10 cellular contexts compared by ENCODE assay signal in genomic region chr16:88634994-88635670, GRCh38. TPM values are rescaled to one million over a fixed set of nuclear protein-coding genes. Genes with fewer than 3 reads are reported as not detected.
A peak's percentile ranks its signal among the peaks of the same experiment; 100 is the strongest.
DNase-seq lines count a peak whose midpoint lies in the region; ATAC-seq and TF ChIP-seq lines count a peak whose summit lies in the region.
"Had no signal": no experiment of that assay in that cellular context is flagged by ENCODE, and none has a peak within 500 bp of the region (broad histone marks: within the 10 kb centered on the region; RNA-seq: fewer than 3 reads in every experiment).

No MANE protein-coding gene starts in this region.

- peaks cover 10% of the 10 kb centered on the region for H3K36me3 Mint-ChIP-seq in activated CD4-positive, alpha-beta memory T cell treated with anti-CD3 and anti-CD28 coated beads for 36 hours

- peak in 1 of 2 donors; percentile 16 for DNase-seq in heart right ventricle
- no peak for DNase-seq in left cardiac atrium
- no peak for DNase-seq in activated CD4-positive, alpha-beta memory T cell treated with anti-CD3 and anti-CD28 coated beads for 36 hours
- DNase-seq in upper lobe of left lung, result peak in 1 of 2 donors; percentile 68
- DNase-seq in PC-9, result no peak
- DNase-seq in NCI-H2227 (lab: John Stamatoyannopoulos, UW; ENCODE audit: unreplicated experiment), result no peak
- DNase-seq in kidney glomerular epithelial cell (lab: John Stamatoyannopoulos, UW), result no peak
- DNase-seq: posterior cingulate gyrus had no signal

- peak overlapping the region in 9 of 10 donors; percentile 29 to 65 (median 51) for H3K4me3 ChIP-seq in heart right ventricle
- H3K4me3 ChIP-seq in iPS-15b (ENCODE audit: low read depth, low read length), result peak overlapping the region; percentile 69
- H3K4me3 ChIP-seq in upper lobe of left lung, result peak overlapping the region in 3 of 4 donors; percentile 41 to 49 (median 46)
- H3K4me3 ChIP-seq in PC-9, result no peak overlapping the region

- no TSS peak for BruUV-seq in PC-9 (replicated peaks; lab: Mats Ljungman, UMichigan)

- peak overlapping the region; percentile 61 for H3K4me3 Mint-ChIP-seq in activated CD4-positive, alpha-beta memory T cell treated with anti-CD3 and anti-CD28 coated beads for 36 hours

- CTCF ChIA-PET in activated CD4-positive, alpha-beta memory T cell treated with anti-CD3 and anti-CD28 coated beads for 36 hours (lab: Charles Lee), result no interaction called here
- CTCF ChIA-PET in PC-9 (lab: Charles Lee), result no interaction called here

- no peak overlapping the region for H3K4me2 ChIP-seq in PC-9

- H3K9me3 ChIP-seq in heart right ventricle (no peaks in the 10 kb centered on the region), iPS-15b (ENCODE audit: control insufficient read depth, insufficient read depth, low read length) (no peaks in the 10 kb centered on the region), upper lobe of left lung (no peaks in the 10 kb centered on the region), PC-9 (ENCODE audit: insufficient read depth, low read depth) (no peaks in the 10 kb centered on the region)

- H4K20me1 ChIP-seq in PC-9 (ENCODE audit: insufficient read depth), result no peaks in the 10 kb centered on the region

- 45 to 51% methylated on average over 28 of the region's 28 CpGs for WGBS in heart right ventricle, 2 donors
- 39 to 50% methylated on average over 23 to 28 of the region's 28 CpGs for WGBS in upper lobe of left lung, 2 donors

- no peak for TF ChIP-seq POLR2A in upper lobe of left lung (IDR thresholded peaks at IDR 0.05)

- H3K36me3 ChIP-seq in heart right ventricle, result peaks cover 0 to 33% (median 20%) of the 10 kb centered on the region in 9 donors
- peaks cover 11% of the 10 kb centered on the region for H3K36me3 ChIP-seq in iPS-15b (ENCODE audit: control insufficient read depth, insufficient read depth, low read length)
- peaks cover 3 to 34% (median 28%) of the 10 kb centered on the region in 4 donors for H3K36me3 ChIP-seq in upper lobe of left lung
- H3K36me3 ChIP-seq in PC-9 (ENCODE audit: low read depth), result no peaks in the 10 kb centered on the region

- peaks cover 21% of the 10 kb centered on the region for H3K27me3 Mint-ChIP-seq in activated CD4-positive, alpha-beta memory T cell treated with anti-CD3 and anti-CD28 coated beads for 36 hours

- TF ChIP-seq EP300 in upper lobe of left lung (IDR thresholded peaks at IDR 0.05), result no peak

- peaks cover 3% of the 10 kb centered on the region for H3K9me3 Mint-ChIP-seq in activated CD4-positive, alpha-beta memory T cell treated with anti-CD3 and anti-CD28 coated beads for 36 hours

- H3K4me1 Mint-ChIP-seq in activated CD4-positive, alpha-beta memory T cell treated with anti-CD3 and anti-CD28 coated beads for 36 hours (ENCODE audit: low read depth), result peaks cover 52% of the 10 kb centered on the region

- H3F3A ChIP-seq in PC-9 (ENCODE audit: insufficient read depth, low read depth), result 0 out of 2 replicates have a peak, but pooled peaks cover 3% of the 10 kb centered on the region

- no peak for TF ChIP-seq CTCF in heart right ventricle (IDR thresholded peaks at IDR 0.05)
- TF ChIP-seq CTCF in upper lobe of left lung (IDR thresholded peaks at IDR 0.05), result no peak
- no peak for TF ChIP-seq CTCF in PC-9 (conservative IDR thresholded peaks at IDR 0.05)

- H2AFZ ChIP-seq in PC-9, result no peak overlapping the region

- POLR2A ChIA-PET in activated CD4-positive, alpha-beta memory T cell treated with anti-CD3 and anti-CD28 coated beads for 36 hours (lab: Charles Lee), result no interaction called here
- POLR2A ChIA-PET in PC-9 (lab: Charles Lee; ENCODE audit: unreplicated experiment), result no interaction called here

- intact Hi-C loops in heart right ventricle (cut with DNase I), result no loop called here
- intact Hi-C loops in left cardiac atrium (cut with DNase I), result no loop called here
- intact Hi-C loops in activated CD4-positive, alpha-beta memory T cell treated with anti-CD3 and anti-CD28 coated beads for 36 hours (cut with micrococcal nuclease), result loop anchor here (5.0 to 10.0 kb wide), 2 partner anchors 43 to 50 kb away; partner anchors contain the start of gene SNAI3
- intact Hi-C loops in PC-9 (cut with micrococcal nuclease; ENCODE audit: unreplicated experiment), result no loop called here

- H3K4me1 ChIP-seq in heart right ventricle, result peaks cover 0 to 28% (median 16%) of the 10 kb centered on the region in 9 donors
- H3K4me1 ChIP-seq in iPS-15b (ENCODE audit: control insufficient read depth, insufficient read depth, low read length), result peaks cover 4% of the 10 kb centered on the region
- peaks cover 11 to 39% (median 29%) of the 10 kb centered on the region in 4 donors for H3K4me1 ChIP-seq in upper lobe of left lung
- no peaks in the 10 kb centered on the region for H3K4me1 ChIP-seq in PC-9 (replicated peaks; ENCODE audit: insufficient read depth)

- no peaks in the 10 kb centered on the region for H3K9me2 ChIP-seq in PC-9 (ENCODE audit: insufficient read depth)

- H3K27me3 ChIP-seq in heart right ventricle, result peaks cover 21 to 53% (median 29%) of the 10 kb centered on the region in 7 donors
- H3K27me3 ChIP-seq in iPS-15b (ENCODE audit: control insufficient read depth, insufficient read depth, low read length), result no peaks in the 10 kb centered on the region
- peaks cover 0 to 18% (median 9%) of the 10 kb centered on the region in 4 donors for H3K27me3 ChIP-seq in upper lobe of left lung
- no peaks in the 10 kb centered on the region for H3K27me3 ChIP-seq in PC-9 (ENCODE audit: insufficient read depth, low read depth)

- H3K9ac ChIP-seq in iPS-15b (ENCODE audit: low read depth, low read length), result no peak overlapping the region

- ATAC-seq in heart right ventricle (no peak), left cardiac atrium (no peak), upper lobe of left lung (ENCODE audit: low FRiP score in 2 of 2) (no peak)

- H3K27ac Mint-ChIP-seq in activated CD4-positive, alpha-beta memory T cell treated with anti-CD3 and anti-CD28 coated beads for 36 hours, result no peak overlapping the region

- H3K79me2 ChIP-seq in PC-9 (ENCODE audit: low read depth), result no peaks in the 10 kb centered on the region

- peak overlapping the region in 2 of 10 donors; percentile 50 to 88 for H3K27ac ChIP-seq in heart right ventricle
- peak overlapping the region in 3 of 4 donors; percentile 60 to 79 (median 64) for H3K27ac ChIP-seq in upper lobe of left lung
- no peak overlapping the region for H3K27ac ChIP-seq in PC-9

RNA-seq across cellular contexts. Expression of gene IL17C, which starts 3.2 kb away (rescaled TPM):
- total RNA-seq in heart right ventricle (not detected), left cardiac atrium (not detected), upper lobe of left lung (under 1 TPM in 2 of 6 donors, not detected in 4; 0.40 to 0.76 TPM), PC-9 (2021) (not detected in 2 replicates)
- polyA plus RNA-seq in heart right ventricle, result not detected
- under 1 TPM in 1 of 2 experiments, not detected in 1; 0.22 TPM for total RNA-seq in activated CD4-positive, alpha-beta memory T cell treated with anti-CD3 and anti-CD28 coated beads for 36 hours
- total RNA-seq: HT1080 had no signal

RNA-seq across cellular contexts. Expression of gene CYBA, which starts 15.7 kb away (rescaled TPM):
- total RNA-seq in heart right ventricle, result 100 to 1,000 TPM in 1 of 10 donors, 10 to 100 TPM in 9; 13.0 to 117 (median 27.7) TPM
- polyA plus RNA-seq in heart right ventricle, result 10 to 100 TPM; 72.2 to 90.0 TPM
- total RNA-seq in left cardiac atrium, result 100 to 1,000 TPM in 1 of 2 donors, 10 to 100 TPM in 1; 58.9 to 131 TPM
- 100 to 1,000 TPM; 262 to 265 TPM for total RNA-seq in activated CD4-positive, alpha-beta memory T cell treated with anti-CD3 and anti-CD28 coated beads for 36 hours
- total RNA-seq in upper lobe of left lung, result 100 to 1,000 TPM; 213 to 472 (median 322) TPM
- total RNA-seq in PC-9 (2021), result 6.3 and 8.0 TPM in 2 replicates

RNA-seq across cellular contexts. Expression of gene MVD, which starts 27.8 kb away (rescaled TPM):
- total RNA-seq in heart right ventricle (10 to 100 TPM; 15.5 to 25.5 (median 20.2) TPM), left cardiac atrium (10 to 100 TPM; 31.3 to 32.9 TPM), upper lobe of left lung (100 to 1,000 TPM in 2 of 6 donors, 10 to 100 TPM in 4; 38.1 to 114 (median 90.5) TPM), PC-9 (2021) (146 and 168 TPM in 2 replicates)
- 10 to 100 TPM; 34.1 to 36.3 TPM for polyA plus RNA-seq in heart right ventricle
- total RNA-seq in activated CD4-positive, alpha-beta memory T cell treated with anti-CD3 and anti-CD28 coated beads for 36 hours, result 100 to 1,000 TPM; 111 to 113 TPM

RNA-seq across cellular contexts. Expression of gene SNAI3, which starts 51.2 kb away (rescaled TPM):
- 1 to 10 TPM in 7 of 10 donors, under 1 TPM in 3; 0.21 to 8.6 (median 1.1) TPM for total RNA-seq in heart right ventricle
- polyA plus RNA-seq in heart right ventricle, result 1 to 10 TPM; 2.3 to 4.5 TPM
- 1 to 10 TPM in 1 of 2 donors, under 1 TPM in 1; 0.55 to 2.7 TPM for total RNA-seq in left cardiac atrium
- 1 to 10 TPM; 5.5 to 5.8 TPM for total RNA-seq in activated CD4-positive, alpha-beta memory T cell treated with anti-CD3 and anti-CD28 coated beads for 36 hours
- 1 to 10 TPM in 4 of 6 donors, under 1 TPM in 1, not detected in 1; 0.78 to 8.1 (median 7.0) TPM for total RNA-seq in upper lobe of left lung
- 1.3 and 2.0 TPM in 2 replicates for total RNA-seq in PC-9 (2021)
